12 cellular contexts compared by ENCODE assay signal in the genomic region with DNA sequence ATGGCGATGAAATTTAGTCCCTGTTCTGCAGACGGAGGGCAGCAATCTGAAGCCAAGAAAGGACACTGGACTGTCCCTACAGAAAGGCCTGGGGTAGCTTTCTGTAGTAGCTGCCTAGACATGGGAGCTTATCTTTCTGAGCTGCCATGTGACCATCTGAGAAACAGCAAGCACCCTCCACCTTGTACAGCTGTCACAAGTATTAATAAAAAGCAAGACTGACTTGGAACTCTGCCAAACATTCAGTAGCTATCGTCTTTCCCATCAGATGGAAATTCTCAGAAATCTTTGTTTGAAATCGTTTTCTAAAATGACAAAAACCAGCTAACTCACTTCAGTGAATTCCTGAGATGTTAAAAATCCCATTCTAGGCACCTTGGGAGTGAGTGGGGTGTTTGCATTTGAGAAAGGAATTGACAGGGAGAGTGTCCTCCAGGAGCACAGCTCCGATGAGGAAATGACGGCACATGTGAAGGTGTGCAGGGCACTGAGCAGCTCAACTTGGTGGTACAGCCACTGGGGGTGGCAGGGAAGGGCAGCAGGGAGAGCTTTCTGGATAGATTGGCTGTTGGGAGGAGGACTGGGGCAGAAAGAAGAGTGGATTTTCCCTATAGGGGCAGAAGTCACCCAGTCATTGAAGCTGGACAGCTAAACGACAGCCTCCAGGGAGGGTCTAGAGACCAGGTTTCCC. TPM values are rescaled to one million over a fixed set of nuclear protein-coding genes. Genes with fewer than 3 reads are reported as not detected.
DNase-seq lines count a peak whose midpoint lies in the region; ATAC-seq and TF ChIP-seq lines count a peak whose summit lies in the region.
"Had no signal": no experiment of that assay in that cellular context is flagged by ENCODE, and none has a peak within 500 bp of the region (broad histone marks: within the 10 kb centered on the region; RNA-seq: fewer than 3 reads in every experiment).

No MANE protein-coding gene starts in this region.

- H3K79me2 ChIP-seq in mammary epithelial cell (ENCODE audit: insufficient read depth, low read length): no peaks in the 10 kb centered on the region

- intact Hi-C loops in mammary epithelial cell (cut with micrococcal nuclease): no loop called here

- H3K27me3 ChIP-seq in mammary epithelial cell (ENCODE audit: insufficient read depth, low read length): no peaks in the 10 kb centered on the region
- H3K27me3 ChIP-seq in tibial nerve: no peaks in the 10 kb centered on the region
- H3K27me3 ChIP-seq: cardiac muscle cell had no signal

- H3K4me1 Mint-ChIP-seq in mesothelial cell of epicardium (peaks cover 50% of the 10 kb centered on the region), WTC11 (peaks cover 11% of the 10 kb centered on the region)

- H3K9me3 ChIP-seq in mammary epithelial cell (replicated peaks; ENCODE audit: insufficient read depth, low read length) (no peaks in the 10 kb centered on the region), tibial nerve (no peaks in the 10 kb centered on the region)
- H3K9me3 ChIP-seq: A549 had no signal

- H3K4me3 ChIP-seq in mammary epithelial cell (replicated peaks in 1 of 3; ENCODE audit: insufficient read depth in 1 of 3, low read depth in 2 of 3, low read length in 3 of 3) (no peak overlapping the region), tibial nerve (no peak overlapping the region)
- H3K4me3 ChIP-seq: A549, cardiac muscle cell, smooth muscle cell had no signal

- H3K27ac Mint-ChIP-seq in mesothelial cell of epicardium (peak overlapping the region; percentile 71), WTC11 (no peak overlapping the region)

- POLR2A ChIA-PET in WTC11 (lab: Charles Lee): no interaction called here

- CTCF ChIA-PET in mammary epithelial cell (lab: Charles Lee; ENCODE audit: low non-redundant PET): no interaction called here
- CTCF ChIA-PET in WTC11 (lab: Charles Lee): interaction anchor here (0.9 to 2.0 kb wide), 10 partner anchors 8 to 213 kb away, joined by 3 to 6 read pairs (median 5); no protein-coding TSS in a partner anchor

- H3K36me3 ChIP-seq in mammary epithelial cell (ENCODE audit: insufficient read depth, low read length) (no peaks in the 10 kb centered on the region), tibial nerve (no peaks in the 10 kb centered on the region)
- H3K36me3 ChIP-seq: cardiac muscle cell had no signal

- 66% methylated on average over 7 of the region's 7 CpGs for WGBS in mammary epithelial cell (ENCODE audit: low coverage, missing lambda C conversion rate)
- WGBS in tibial nerve, 2 donors: 46 to 49% methylated on average over 7 of the region's 7 CpGs

- H3K4me1 ChIP-seq in mammary epithelial cell (ENCODE audit: insufficient read depth, low read length) (peaks cover 16% of the 10 kb centered on the region), tibial nerve (peaks cover 4 to 100% (median 89%) of the 10 kb centered on the region in 4 donors)
- H3K4me1 ChIP-seq: A549 had no signal

- no peak overlapping the region for H3K9ac ChIP-seq in mammary epithelial cell (ENCODE audit: insufficient read depth, low read length)

- no peak overlapping the region for H3K4me3 Mint-ChIP-seq in mesothelial cell of epicardium
- H3K4me3 Mint-ChIP-seq in WTC11: no peak overlapping the region

- H3K27ac ChIP-seq in mammary epithelial cell (ENCODE audit: insufficient read depth, low read depth, low read length) (no peak overlapping the region), tibial nerve (peak overlapping the region; percentile 14 to 96 (median 83))
- H3K27ac ChIP-seq: A549, cardiac muscle cell had no signal

- BruUV-seq in mammary epithelial cell (replicated peaks; lab: Mats Ljungman, UMichigan): no TSS peak

- TF ChIP-seq POLR2A in tibial nerve (IDR thresholded peaks at IDR 0.05): no peak

- DNase-seq in NCI-H2029 (lab: John Stamatoyannopoulos, UW) (peak; percentile 17), NCI-H2029 treated with DMSO at 0.1 percent for 48 hours (lab: John Stamatoyannopoulos, UW) (no peak), mammary epithelial cell (no peak), mesothelial cell of epicardium (ENCODE audit: low spot score in 2 of 2, unreplicated experiment in 2 of 2) (no peak), tibial nerve (ENCODE audit: low spot score in 2 of 2) (no peak), WTC11 (ENCODE audit: low spot score) (no peak), glomerular visceral epithelial cell (ENCODE audit: extremely low spot score) (no peak)
- DNase-seq: SHP77 treated with DMSO at 0.1 percent for 48 hours had no signal

- H3K27me3 Mint-ChIP-seq in mesothelial cell of epicardium (ENCODE audit: low read depth) (peaks cover 8% of the 10 kb centered on the region), WTC11 (ENCODE audit: low read depth) (peaks cover 10% of the 10 kb centered on the region)

- no peaks in the 10 kb centered on the region for H3K9me3 Mint-ChIP-seq in mesothelial cell of epicardium
- H3K9me3 Mint-ChIP-seq in WTC11: no peaks in the 10 kb centered on the region

- ATAC-seq in HG03432 (IDR thresholded peaks at IDR 0.05; ENCODE audit: unreplicated experiment) (no peak), WTC11 (no peak)

- dilution Hi-C loops in mammary epithelial cell (cut with HindIII; ENCODE audit: low sequenced_read_pairs): no loop called here

- in situ Hi-C loops in mammary epithelial cell (cut with MboI; ENCODE audit: low sequenced_read_pairs in 2 of 2): no loop called here

- H4K20me1 ChIP-seq in mammary epithelial cell (ENCODE audit: insufficient read depth, low read length): no peaks in the 10 kb centered on the region

- H3K36me3 Mint-ChIP-seq in mesothelial cell of epicardium: no peaks in the 10 kb centered on the region
- H3K36me3 Mint-ChIP-seq in WTC11: no peaks in the 10 kb centered on the region; the same call in 1 of the 2 replicates

- TF ChIP-seq CTCF in mammary epithelial cell (conservative IDR thresholded peaks at IDR 0.05 in 1 of 2, IDR thresholded peaks at IDR 0.05 in 1 of 2; ENCODE audit: extremely low read depth in 1 of 2, insufficient read depth in 1 of 2, low read depth in 1 of 2, low read length in 2 of 2) (no peak), mesothelial cell of epicardium (IDR thresholded peaks at IDR 0.05; ENCODE audit: unreplicated experiment) (no peak), tibial nerve (IDR thresholded peaks at IDR 0.05) (no peak), WTC11 (IDR thresholded peaks at IDR 0.05) (no peak)

- H2AFZ ChIP-seq in mammary epithelial cell (ENCODE audit: low read depth, low read length): peak overlapping the region; percentile 89

- no peak for TF ChIP-seq EP300 in tibial nerve (IDR thresholded peaks at IDR 0.05)

- H3K4me2 ChIP-seq in mammary epithelial cell (ENCODE audit: insufficient read depth, low read depth, low read length): no peak overlapping the region
- H3K4me2 ChIP-seq: A549, smooth muscle cell had no signal

TF ChIP-seq in WTC11, 78 proteins besides CTCF, POLR2A, EP300 and RAD21 (continues in another document):
- TF ChIP-seq SMAD3 (CRISPR knock-in tag; IDR thresholded peaks at IDR 0.05; ENCODE audit: borderline replicate concordance): no peak
- TF ChIP-seq, protein P1, sequence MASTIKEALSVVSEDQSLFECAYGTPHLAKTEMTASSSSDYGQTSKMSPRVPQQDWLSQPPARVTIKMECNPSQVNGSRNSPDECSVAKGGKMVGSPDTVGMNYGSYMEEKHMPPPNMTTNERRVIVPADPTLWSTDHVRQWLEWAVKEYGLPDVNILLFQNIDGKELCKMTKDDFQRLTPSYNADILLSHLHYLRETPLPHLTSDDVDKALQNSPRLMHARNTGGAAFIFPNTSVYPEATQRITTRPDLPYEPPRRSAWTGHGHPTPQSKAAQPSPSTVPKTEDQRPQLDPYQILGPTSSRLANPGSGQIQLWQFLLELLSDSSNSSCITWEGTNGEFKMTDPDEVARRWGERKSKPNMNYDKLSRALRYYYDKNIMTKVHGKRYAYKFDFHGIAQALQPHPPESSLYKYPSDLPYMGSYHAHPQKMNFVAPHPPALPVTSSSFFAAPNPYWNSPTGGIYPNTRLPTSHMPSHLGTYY (CRISPR knock-in tag; IDR thresholded peaks at IDR 0.05): no peak
- TF ChIP-seq, protein P2, sequence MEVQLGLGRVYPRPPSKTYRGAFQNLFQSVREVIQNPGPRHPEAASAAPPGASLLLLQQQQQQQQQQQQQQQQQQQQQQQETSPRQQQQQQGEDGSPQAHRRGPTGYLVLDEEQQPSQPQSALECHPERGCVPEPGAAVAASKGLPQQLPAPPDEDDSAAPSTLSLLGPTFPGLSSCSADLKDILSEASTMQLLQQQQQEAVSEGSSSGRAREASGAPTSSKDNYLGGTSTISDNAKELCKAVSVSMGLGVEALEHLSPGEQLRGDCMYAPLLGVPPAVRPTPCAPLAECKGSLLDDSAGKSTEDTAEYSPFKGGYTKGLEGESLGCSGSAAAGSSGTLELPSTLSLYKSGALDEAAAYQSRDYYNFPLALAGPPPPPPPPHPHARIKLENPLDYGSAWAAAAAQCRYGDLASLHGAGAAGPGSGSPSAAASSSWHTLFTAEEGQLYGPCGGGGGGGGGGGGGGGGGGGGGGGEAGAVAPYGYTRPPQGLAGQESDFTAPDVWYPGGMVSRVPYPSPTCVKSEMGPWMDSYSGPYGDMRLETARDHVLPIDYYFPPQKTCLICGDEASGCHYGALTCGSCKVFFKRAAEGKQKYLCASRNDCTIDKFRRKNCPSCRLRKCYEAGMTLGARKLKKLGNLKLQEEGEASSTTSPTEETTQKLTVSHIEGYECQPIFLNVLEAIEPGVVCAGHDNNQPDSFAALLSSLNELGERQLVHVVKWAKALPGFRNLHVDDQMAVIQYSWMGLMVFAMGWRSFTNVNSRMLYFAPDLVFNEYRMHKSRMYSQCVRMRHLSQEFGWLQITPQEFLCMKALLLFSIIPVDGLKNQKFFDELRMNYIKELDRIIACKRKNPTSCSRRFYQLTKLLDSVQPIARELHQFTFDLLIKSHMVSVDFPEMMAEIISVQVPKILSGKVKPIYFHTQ (CRISPR knock-in tag; IDR thresholded peaks at IDR 0.05): no peak

RNA-seq across cellular contexts. Expression of a gene that starts 24.5 kb away (rescaled TPM):
- total RNA-seq in mammary epithelial cell (1 to 10 TPM; 1.2 to 3.5 TPM), mesothelial cell of epicardium (4.0 to 5.2 TPM (median 4.8 TPM) in 3 replicates), tibial nerve (10 to 100 TPM; 38.5 to 55.5 (median 42.2) TPM), WTC11 (2021) (1.5 to 2.7 TPM (median 2.4 TPM) in 3 replicates)
- 2.2 TPM for polyA plus RNA-seq in mammary epithelial cell
- polyA minus RNA-seq in mammary epithelial cell: 3.2 TPM
- total RNA-seq: cardiac muscle cell had no signal
- polyA plus RNA-seq: cardiac muscle cell had no signal

RNA-seq across cellular contexts. Expression of a gene that starts 40.8 kb away (rescaled TPM):
- total RNA-seq in mammary epithelial cell (100 to 1,000 TPM in 1 of 2 donors, 10 to 100 TPM in 1; 74.6 to 104 TPM), mesothelial cell of epicardium (77.4 to 78.2 TPM (median 78.0 TPM) in 3 replicates), tibial nerve (10 to 100 TPM; 45.3 to 83.1 (median 54.1) TPM), WTC11 (2021) (55.3 to 64.4 TPM (median 62.1 TPM) in 3 replicates)
- 66.1 TPM for polyA plus RNA-seq in mammary epithelial cell
- 30.9 TPM for polyA minus RNA-seq in mammary epithelial cell

RNA-seq across cellular contexts. Expression of a gene that starts 48.5 kb away (rescaled TPM):
- total RNA-seq in mammary epithelial cell (not detected), mesothelial cell of epicardium (not detected in 3 replicates), tibial nerve (not detected), WTC11 (2021) (0.23 TPM in 1 of 3 replicates, not detected in the others)
- not detected for polyA plus RNA-seq in mammary epithelial cell
- not detected for polyA minus RNA-seq in mammary epithelial cell
- total RNA-seq: cardiac muscle cell, smooth muscle cell had no signal
- polyA plus RNA-seq: cardiac muscle cell, smooth muscle cell had no signal
